ENCODE assay signal across 28 cellular contexts in genomic region chr19:55273978-55274707, GRCh38. TPM values are rescaled to one million over a fixed set of nuclear protein-coding genes. Genes with fewer than 3 reads are reported as not detected.
DNase-seq lines count a peak whose midpoint lies in the region; ATAC-seq lines count a peak whose summit lies in the region.
"Had no signal": no experiment of that assay in that cellular context is flagged by ENCODE, and none has a peak within 500 bp of the region (broad histone marks: within the 10 kb centered on the region; RNA-seq: fewer than 3 reads in every experiment).

No MANE protein-coding gene starts in this region.

- no peaks in the 10 kb centered on the region for H3K9me3 Mint-ChIP-seq in central memory CD8-positive, alpha-beta T cell
- no peaks in the 10 kb centered on the region for H3K9me3 Mint-ChIP-seq in activated CD4-positive, alpha-beta T cell treated with anti-CD3 and anti-CD28 coated beads, Interleukin-2, amount 10 ng/mL, durations not matched to agents 7 days and 5 days
- H3K9me3 Mint-ChIP-seq: activated naive CD4-positive, alpha-beta T cell treated with anti-CD3 and anti-CD28 coated beads for 36 hours; activated T-cell treated with anti-CD3 and anti-CD28 coated beads, Interleukin-2, amount 50 U/mL, for 72 hours; GM23338 had no signal

- no peak for ATAC-seq in central memory CD8-positive, alpha-beta T cell (replicated peaks; ENCODE audit: extremely low read depth, poor library complexity, severe bottlenecking)
- no peak for ATAC-seq in GM18870 (IDR thresholded peaks at IDR 0.05; ENCODE audit: unreplicated experiment)
- ATAC-seq: activated T-cell treated with anti-CD3 and anti-CD28 coated beads, Interleukin-2, amount 50 U/mL, for 72 hours; GM23338; heart right ventricle; left cardiac atrium; sciatic nerve had no signal

- no peak overlapping the region for H3K4me3 Mint-ChIP-seq in central memory CD8-positive, alpha-beta T cell
- H3K4me3 Mint-ChIP-seq in activated CD4-positive, alpha-beta T cell treated with anti-CD3 and anti-CD28 coated beads, Interleukin-2, amount 10 ng/mL, durations not matched to agents 7 days and 5 days: no peak overlapping the region
- H3K4me3 Mint-ChIP-seq: activated naive CD4-positive, alpha-beta T cell treated with anti-CD3 and anti-CD28 coated beads for 36 hours; activated T-cell treated with anti-CD3 and anti-CD28 coated beads, Interleukin-2, amount 50 U/mL, for 72 hours; GM23338; neural progenitor cell had no signal

- POLR2A ChIA-PET in activated CD4-positive, alpha-beta T cell treated with anti-CD3 and anti-CD28 coated beads, Interleukin-2, amount 10 ng/mL, durations not matched to agents 7 days and 5 days (lab: Charles Lee): no interaction called here

- H3K27me3 Mint-ChIP-seq in central memory CD8-positive, alpha-beta T cell: no peaks in the 10 kb centered on the region
- H3K27me3 Mint-ChIP-seq in activated CD4-positive, alpha-beta T cell treated with anti-CD3 and anti-CD28 coated beads, Interleukin-2, amount 10 ng/mL, durations not matched to agents 7 days and 5 days: no peaks in the 10 kb centered on the region

- H3K4me1 Mint-ChIP-seq in central memory CD8-positive, alpha-beta T cell: peaks cover 19% of the 10 kb centered on the region
- H3K4me1 Mint-ChIP-seq in activated CD4-positive, alpha-beta T cell treated with anti-CD3 and anti-CD28 coated beads, Interleukin-2, amount 10 ng/mL, durations not matched to agents 7 days and 5 days: peaks cover 27% of the 10 kb centered on the region

- H3K27ac Mint-ChIP-seq in central memory CD8-positive, alpha-beta T cell (ENCODE audit: low read depth): peak overlapping the region; percentile 67
- no peak overlapping the region for H3K27ac Mint-ChIP-seq in activated CD4-positive, alpha-beta T cell treated with anti-CD3 and anti-CD28 coated beads, Interleukin-2, amount 10 ng/mL, durations not matched to agents 7 days and 5 days
- H3K27ac Mint-ChIP-seq: activated naive CD4-positive, alpha-beta T cell treated with anti-CD3 and anti-CD28 coated beads for 36 hours; activated T-cell treated with anti-CD3 and anti-CD28 coated beads, Interleukin-2, amount 50 U/mL, for 72 hours; GM23338 had no signal

- DNase-seq in NAMALWA (ENCODE audit: low spot score): peak; percentile 80
- peak; percentile 90 for DNase-seq in NCI-H2107 (lab: John Stamatoyannopoulos, UW)
- no peak for DNase-seq in central memory CD8-positive, alpha-beta T cell (ENCODE audit: low spot score in 2 of 2)
- no peak for DNase-seq in inferior parietal cortex (ENCODE audit: extremely low spot score)
- no peak for DNase-seq in activated CD4-positive, alpha-beta T cell treated with anti-CD3 and anti-CD28 coated beads, Interleukin-2, amount 10 ng/mL, durations not matched to agents 7 days and 5 days
- DNase-seq: ACHN; activated CD4-positive, alpha-beta T cell treated with anti-CD3 and anti-CD28 coated beads for 48 hours; activated naive CD4-positive, alpha-beta T cell treated with anti-CD3 and anti-CD28 coated beads for 36 hours; activated T-cell treated with anti-CD3 and anti-CD28 coated beads, Interleukin-2, amount 50 U/mL, for 72 hours; brain microvascular endothelial cell; Caco-2; DND-41; effector CD4-positive, alpha-beta T cell; erythroblast; heart right ventricle; KG1; left cardiac atrium; NCI-H187 treated with DMSO at 0.1 percent for 48 hours; NK-92 treated with Interleukin-12 subunit alpha and Interleukin-12 subunit beta, amount 100 ng/mL, for 24 hours; stimulated activated naive CD4-positive, alpha-beta T cell treated with Interleukin-2 at 50 U/mL for 16 hours; T-helper 2 cell; uterus had no signal

- peaks cover 24% of the 10 kb centered on the region for H3K36me3 Mint-ChIP-seq in central memory CD8-positive, alpha-beta T cell (ENCODE audit: insufficient read depth)
- H3K36me3 Mint-ChIP-seq in activated CD4-positive, alpha-beta T cell treated with anti-CD3 and anti-CD28 coated beads, Interleukin-2, amount 10 ng/mL, durations not matched to agents 7 days and 5 days (ENCODE audit: low read depth): peaks cover 22% of the 10 kb centered on the region

- CTCF ChIA-PET in activated CD4-positive, alpha-beta T cell treated with anti-CD3 and anti-CD28 coated beads, Interleukin-2, amount 10 ng/mL, durations not matched to agents 7 days and 5 days (lab: Charles Lee): no interaction called here

RNA-seq across cellular contexts. Expression of gene HSPBP1, which starts 5.8 kb away (rescaled TPM):
- total RNA-seq in activated CD4-positive, alpha-beta T cell treated with anti-CD3 and anti-CD28 coated beads, Interleukin-2, amount 10 ng/mL, durations not matched to agents 7 days and 5 days: 10 to 100 TPM; 23.1 to 26.9 TPM

RNA-seq across cellular contexts. Expression of gene BRSK1, which starts 9.7 kb away (rescaled TPM):
- 1 to 10 TPM; 6.8 TPM for total RNA-seq in activated CD4-positive, alpha-beta T cell treated with anti-CD3 and anti-CD28 coated beads, Interleukin-2, amount 10 ng/mL, durations not matched to agents 7 days and 5 days

RNA-seq across cellular contexts. Expression of gene PPP6R1, which starts 15.3 kb away (rescaled TPM):
- total RNA-seq in activated CD4-positive, alpha-beta T cell treated with anti-CD3 and anti-CD28 coated beads, Interleukin-2, amount 10 ng/mL, durations not matched to agents 7 days and 5 days: 100 to 1,000 TPM; 189 to 222 TPM

RNA-seq across cellular contexts. Expression of gene TMEM86B, which starts 45.6 kb away (rescaled TPM):
- total RNA-seq in activated CD4-positive, alpha-beta T cell treated with anti-CD3 and anti-CD28 coated beads, Interleukin-2, amount 10 ng/mL, durations not matched to agents 7 days and 5 days: 10 to 100 TPM; 12.7 to 16.7 TPM

RNA-seq across cellular contexts. Expression of gene TMEM150B, which starts 51.0 kb away (rescaled TPM):
- under 1 TPM in 1 of 2 experiments, not detected in 1; 0.79 TPM for total RNA-seq in activated CD4-positive, alpha-beta T cell treated with anti-CD3 and anti-CD28 coated beads, Interleukin-2, amount 10 ng/mL, durations not matched to agents 7 days and 5 days
- total RNA-seq: activated naive CD4-positive, alpha-beta T cell treated with anti-CD3 and anti-CD28 coated beads for 36 hours; activated T-cell treated with anti-CD3 and anti-CD28 coated beads, Interleukin-2, amount 50 U/mL, for 72 hours; fibroblast of villous mesenchyme; GM23338; NCI-H460 had no signal

Comparison
In these comparisons a context has a peak if more than half of its experiments do, and no peak if none do; other contexts are left out.
1. DNase-seq: peak in NAMALWA (single experiment) and NCI-H2107 (single experiment); none in central memory CD8-positive, alpha-beta T cell (0 of 2), inferior parietal cortex (single experiment) and activated CD4-positive, alpha-beta T cell treated with anti-CD3 and anti-CD28 coated beads, Interleukin-2, amount 10 ng/mL, durations not matched to agents 7 days and 5 days (single experiment).